27 cellular contexts compared by ENCODE assay signal in the genomic region with DNA sequence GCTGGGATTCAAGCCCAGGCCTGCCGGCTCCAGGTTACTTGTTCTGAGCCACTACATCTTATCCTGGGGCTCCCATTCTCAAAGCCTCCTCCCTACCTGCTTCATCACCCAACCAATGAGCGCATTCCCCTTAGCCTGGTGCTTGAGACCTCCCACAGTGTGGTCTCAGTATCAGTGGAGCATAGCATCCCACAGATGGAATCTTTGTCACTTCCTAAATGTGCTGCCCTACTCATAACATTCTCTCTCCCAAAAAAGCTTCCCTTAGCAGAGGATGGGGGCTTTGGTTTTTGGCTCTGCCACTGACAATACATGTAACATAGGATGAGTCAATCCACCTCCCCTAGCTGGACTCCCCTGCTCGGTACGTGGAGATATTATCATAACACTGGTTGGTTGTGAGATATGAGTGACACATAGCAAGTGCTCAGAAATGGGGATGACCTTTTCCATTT. TPM values are rescaled to one million over a fixed set of nuclear protein-coding genes. Genes with fewer than 3 reads are reported as not detected.
DNase-seq lines count a peak whose midpoint lies in the region; ATAC-seq, FAIRE-seq and TF ChIP-seq lines count a peak whose summit lies in the region.
"Had no signal": no experiment of that assay in that cellular context is flagged by ENCODE, and none has a peak within 500 bp of the region (broad histone marks: within the 10 kb centered on the region; RNA-seq: fewer than 3 reads in every experiment).

No MANE protein-coding gene starts in this region.

- H2BK15ac ChIP-seq in IMR-90 (ENCODE audit: low read depth, low read length): peak overlapping the region; percentile 43; the same call in 1 of the 3 replicates

- no peak for TF ChIP-seq RAD21 in IMR-90 (IDR thresholded peaks at IDR 0.05; ENCODE audit: low read length)
- no peak for TF ChIP-seq RAD21 in K562 (CRISPR knock-in tag; conservative IDR thresholded peaks at IDR 0.05 in 1 of 2, IDR thresholded peaks at IDR 0.05 in 1 of 2)

- no peak overlapping the region for H4K5ac ChIP-seq in IMR-90 (ENCODE audit: low read depth, low read length)

- no peak overlapping the region for H3K56ac ChIP-seq in IMR-90 (ENCODE audit: extremely low read depth, insufficient read depth, low read length)

- TF ChIP-seq CTCF in IMR-90 (conservative IDR thresholded peaks at IDR 0.05; ENCODE audit: low read depth, low read length) (no peak), K562 (IDR thresholded peaks at IDR 0.05 in 2 of 3, conservative IDR thresholded peaks at IDR 0.05 in 1 of 3; ENCODE audit: insufficient read depth in 2 of 3, low read depth in 1 of 3, low read length in 3 of 3) (no peak), nephron progenitor cell (IDR thresholded peaks at IDR 0.05) (no peak)

- TF ChIP-seq EP300 in K562 (IDR thresholded peaks at IDR 0.05; ENCODE audit: low read length): no peak

- H4K91ac ChIP-seq in IMR-90 (ENCODE audit: insufficient read depth, low read depth, low read length): no peak overlapping the region

- H3K27ac ChIP-seq in IMR-90 (ENCODE audit: insufficient read depth, low read length) (no peak overlapping the region), K562 (ENCODE audit: extremely low read depth, low read depth, low read length) (no peak overlapping the region)
- H3K27ac ChIP-seq: BLaER1, spleen, suprapubic skin had no signal

- peak overlapping the region; percentile 28 for H3K27ac Mint-ChIP-seq in nephron progenitor cell
- H3K27ac Mint-ChIP-seq: activated naive CD4-positive, alpha-beta T cell treated with anti-CD3 and anti-CD28 coated beads, Interleukin-2, amount 10 ng/mL, durations not matched to agents 7 days and 5 days; activated T-helper 1 cell treated with anti-CD3 and anti-CD28 coated beads, Interleukin-12 subunit alpha, Interleukin-12 subunit beta, Interleukin-2, Interleukin-4 antibody, amounts not matched to agents 30 ng/mL and 10 ng/mL and 1 ng/mL, durations not matched to agents 14 hours and 24 hours and 36 hours; dendritic cell treated with granulocyte-macrophage colony-stimulating factor and Interleukin-4, amounts not matched to agents 40 ng/mL and 50 ng/mL, for 4 days; stimulated activated effector memory CD8-positive, alpha-beta T cell treated with anti-CD3 and anti-CD28 coated beads, Interleukin-12 subunit alpha, Interleukin-12 subunit beta, amount 100 ng/mL, for 72 hours had no signal

- H3K9me3 ChIP-seq in IMR-90 (ENCODE audit: control insufficient read depth, insufficient read depth, low read length): no peaks in the 10 kb centered on the region
- no peaks in the 10 kb centered on the region for H3K9me3 ChIP-seq in K562 (replicated peaks; ENCODE audit: control insufficient read depth, insufficient read depth, low read depth, low read length)
- H3K9me3 ChIP-seq: BLaER1, Caco-2, spleen, suprapubic skin had no signal

- in situ Hi-C loops in IMR-90 (cut with MboI; ENCODE audit: low sequenced_read_pairs) (no loop called here), K562 (cut with MboI) (no loop called here)

- no peak for FAIRE-seq in K562 (lab: Jason Lieb, UNC)
- FAIRE-seq: endometrium had no signal

- H3K79me1 ChIP-seq in IMR-90 (ENCODE audit: low read depth in 1 of 2, low read length in 2 of 2): peaks cover 26 to 84% of the 10 kb centered on the region in 2 experiments

- peaks cover 8% of the 10 kb centered on the region; the same call in 1 of the 3 replicates for H3K79me2 ChIP-seq in K562 (ENCODE audit: control insufficient read depth, insufficient read depth, low read length)

- H3K9me1 ChIP-seq in IMR-90 (ENCODE audit: insufficient read depth, low read length): peaks cover 52% of the 10 kb centered on the region
- no peaks in the 10 kb centered on the region for H3K9me1 ChIP-seq in K562 (ENCODE audit: control insufficient read depth, insufficient read depth, low read length)

- CTCF ChIA-PET in IMR-90 (lab: Yijun Ruan, JAX) (no interaction called here), K562 (lab: Yijun Ruan, JAX; ENCODE audit: low intra/inter-chr PET ratio) (interaction anchor here (0.6 kb wide), 1 partner anchor 26 kb away, joined by 3 read pairs; no protein-coding TSS in a partner anchor)

- no peak for TF ChIP-seq POLR2A in IMR-90 (IDR thresholded peaks at IDR 0.05; ENCODE audit: low read depth, low read length)
- TF ChIP-seq POLR2A in K562 (conservative IDR thresholded peaks at IDR 0.05): no peak

- H3K27me3 ChIP-seq in IMR-90 (ENCODE audit: control insufficient read depth, insufficient read depth, low read length) (no peaks in the 10 kb centered on the region), K562 (ENCODE audit: control insufficient read depth in 2 of 2, insufficient read depth in 2 of 2, low read length in 2 of 2) (no peaks in the 10 kb centered on the region)
- H3K27me3 ChIP-seq: BLaER1, cardiac muscle cell, suprapubic skin had no signal

- H3K4me2 ChIP-seq in IMR-90 (ENCODE audit: low read depth, low read length) (peak overlapping the region; percentile 8; the same call in 1 of the 2 replicates), K562 (ENCODE audit: insufficient read depth, low read length) (no peak overlapping the region)
- H3K4me2 ChIP-seq: BLaER1 had no signal

- no peaks in the 10 kb centered on the region for H3K9me3 Mint-ChIP-seq in nephron progenitor cell
- H3K9me3 Mint-ChIP-seq: activated naive CD4-positive, alpha-beta T cell treated with anti-CD3 and anti-CD28 coated beads, Interleukin-2, amount 10 ng/mL, durations not matched to agents 7 days and 5 days; activated T-helper 1 cell treated with anti-CD3 and anti-CD28 coated beads, Interleukin-12 subunit alpha, Interleukin-12 subunit beta, Interleukin-2, Interleukin-4 antibody, amounts not matched to agents 30 ng/mL and 10 ng/mL and 1 ng/mL, durations not matched to agents 14 hours and 24 hours and 36 hours; dendritic cell treated with granulocyte-macrophage colony-stimulating factor and Interleukin-4, amounts not matched to agents 40 ng/mL and 50 ng/mL, for 4 days; stimulated activated effector memory CD8-positive, alpha-beta T cell treated with anti-CD3 and anti-CD28 coated beads, Interleukin-12 subunit alpha, Interleukin-12 subunit beta, amount 100 ng/mL, for 72 hours had no signal

- no peak overlapping the region for H4K8ac ChIP-seq in IMR-90 (ENCODE audit: low read depth in 2 of 2, low read length in 2 of 2)

- no peak overlapping the region for H3K18ac ChIP-seq in IMR-90 (ENCODE audit: low read depth, low read length)

- H3K4ac ChIP-seq in IMR-90 (ENCODE audit: low read depth, low read length): no peak overlapping the region

- ATAC-seq in IMR-90 (ENCODE audit: low read depth) (no peak), K562 (peak; percentile 53), HG02798 (IDR thresholded peaks at IDR 0.05; ENCODE audit: poor library complexity, unreplicated experiment) (no peak)
- ATAC-seq: stimulated activated effector memory CD8-positive, alpha-beta T cell treated with anti-CD3 and anti-CD28 coated beads, Interleukin-12 subunit alpha, Interleukin-12 subunit beta, amount 100 ng/mL, for 72 hours had no signal

- peaks cover 9% of the 10 kb centered on the region for H3K36me3 Mint-ChIP-seq in nephron progenitor cell (ENCODE audit: low read depth)
- H3K36me3 Mint-ChIP-seq: activated naive CD4-positive, alpha-beta T cell treated with anti-CD3 and anti-CD28 coated beads, Interleukin-2, amount 10 ng/mL, durations not matched to agents 7 days and 5 days; stimulated activated effector memory CD8-positive, alpha-beta T cell treated with anti-CD3 and anti-CD28 coated beads, Interleukin-12 subunit alpha, Interleukin-12 subunit beta, amount 100 ng/mL, for 72 hours had no signal

- H3K4me1 Mint-ChIP-seq in nephron progenitor cell: peaks cover 85% of the 10 kb centered on the region
- H3K4me1 Mint-ChIP-seq: activated naive CD4-positive, alpha-beta T cell treated with anti-CD3 and anti-CD28 coated beads, Interleukin-2, amount 10 ng/mL, durations not matched to agents 7 days and 5 days had no signal

- H3K4me1 ChIP-seq in IMR-90 (ENCODE audit: control insufficient read depth, insufficient read depth, low read length) (peaks cover 47% of the 10 kb centered on the region), K562 (replicated peaks in 1 of 2; ENCODE audit: control insufficient read depth in 2 of 2, insufficient read depth in 2 of 2, low read length in 2 of 2) (peaks cover 3 to 26% of the 10 kb centered on the region in 2 experiments; a peak in 3 of 5 replicates)

- H2AK5ac ChIP-seq in IMR-90 (ENCODE audit: low read depth, low read length): peak overlapping the region; percentile 68

- intact Hi-C loops in IMR-90 (cut with micrococcal nuclease): no loop called here
- intact Hi-C loops in K562 (cut with micrococcal nuclease): no loop called here

- no peak overlapping the region for H2BK20ac ChIP-seq in IMR-90 (ENCODE audit: low read depth, low read length)

- dilution Hi-C loops in IMR-90 (cut with HindIII; ENCODE audit: low sequenced_read_pairs, unreplicated experiment): no loop called here

- no peaks in the 10 kb centered on the region for H3K27me3 Mint-ChIP-seq in nephron progenitor cell (ENCODE audit: low read depth, poor library complexity)

- no peak overlapping the region for H2AK9ac ChIP-seq in IMR-90 (replicated peaks; ENCODE audit: low read depth, low read length, poor library complexity)

- 100% methylated on average over 2 of the region's 4 CpGs; no CpG with 5 or more reads in 1 of the 2 experiments for WGBS in IMR-90 (ENCODE audit: extremely low coverage in 2 of 2, insufficient read length in 1 of 2), 2 experiments
- 19% methylated on average over 4 of the region's 4 CpGs for WGBS in K562 (ENCODE audit: insufficient coverage, low coverage, missing lambda C conversion rate)

- no TSS peak for BruUV-seq in IMR-90 (replicated peaks; lab: Mats Ljungman, UMichigan)
- BruUV-seq in K562 (replicated peaks; lab: Mats Ljungman, UMichigan): no TSS peak

- H2AFZ ChIP-seq in IMR-90 (replicated peaks; ENCODE audit: low read length, poor library complexity) (no peak overlapping the region), K562 (ENCODE audit: low read depth, low read length) (no peak overlapping the region)

- no peak overlapping the region for H2BK5ac ChIP-seq in IMR-90 (ENCODE audit: low read depth, low read length, poor library complexity, severe bottlenecking)

- peak overlapping the region; percentile 36; the same call in 1 of the 2 replicates for H3K23ac ChIP-seq in IMR-90 (ENCODE audit: low read depth, low read length)

- H3K36me3 ChIP-seq in IMR-90 (ENCODE audit: control insufficient read depth, insufficient read depth, low read length) (peaks cover 9% of the 10 kb centered on the region), K562 (ENCODE audit: control insufficient read depth, insufficient read depth, low read length) (no peaks in the 10 kb centered on the region)
- H3K36me3 ChIP-seq: BLaER1, cardiac muscle cell, spleen, suprapubic skin had no signal

- H2BK120ac ChIP-seq in IMR-90 (ENCODE audit: low read depth, low read length): peak overlapping the region; percentile 38; the same call in 1 of the 2 replicates

- peak; percentile 56 for DNase-seq in Daoy (ENCODE audit: low read depth)
- DNase-seq in IMR-90: peak; percentile 47
- DNase-seq in K562 (ENCODE audit: extremely low read depth in 1 of 4, low spot score in 3 of 4): peak in 1 of 4 experiments; percentile 45
- DNase-seq in nephron progenitor cell: no peak
- no peak for DNase-seq in COLO668 (lab: John Stamatoyannopoulos, UW; ENCODE audit: unreplicated experiment)
- no peak for DNase-seq in NCI-H345 (lab: John Stamatoyannopoulos, UW)
- DNase-seq in OCI-M2 (lab: John Stamatoyannopoulos, UW; ENCODE audit: unreplicated experiment): no peak
- DNase-seq: activated CD4-positive, alpha-beta T cell treated with anti-CD3 and anti-CD28 coated beads, Interleukin-2, amount 50 U/mL, for 1 hour; activated naive CD4-positive, alpha-beta T cell treated with anti-CD3 and anti-CD28 coated beads, Interleukin-2, amount 10 ng/mL, durations not matched to agents 7 days and 5 days; amygdala; Caco-2; DMS79 treated with DMSO at 0.1 percent for 48 hours; glutamatergic neuron; KG1; kidney glomerular epithelial cell; NCI-H1694 treated with DMSO at 0.1 percent for 48 hours; NCI-H526 treated with DMSO at 0.1 percent for 48 hours; spleen; stimulated activated CD4-positive, alpha-beta T cell treated with anti-CD3 and anti-CD28 coated beads, Interleukin-2, amount 100 ng/mL, for 48 hours had no signal

- H3K14ac ChIP-seq in IMR-90 (replicated peaks; ENCODE audit: low read depth, low read length): no peak overlapping the region

- POLR2A ChIA-PET in IMR-90 (lab: Charles Lee; ENCODE audit: unreplicated experiment): no interaction called here
- POLR2A ChIA-PET in K562 (lab: Yijun Ruan, JAX): interaction anchor here (0.6 to 0.7 kb wide), 2 partner anchors 164 to 1655 kb away, joined by 3 read pairs; no protein-coding TSS in a partner anchor

- H4K20me1 ChIP-seq in IMR-90 (ENCODE audit: insufficient read depth, low read length) (peaks cover 90% of the 10 kb centered on the region), K562 (replicated peaks; ENCODE audit: control insufficient read depth, insufficient read depth, low read length) (0 out of 2 replicates have a peak, but pooled peaks cover 6% of the 10 kb centered on the region)
- H4K20me1 ChIP-seq: BLaER1 had no signal

- H3K9ac ChIP-seq in IMR-90 (ENCODE audit: low read depth, low read length) (no peak overlapping the region), K562 (ENCODE audit: insufficient read depth in 1 of 2, low read depth in 2 of 2, low read length in 2 of 2) (no peak overlapping the region)
- H3K9ac ChIP-seq: BLaER1 had no signal

- H3K4me3 Mint-ChIP-seq in nephron progenitor cell: no peak overlapping the region
- H3K4me3 Mint-ChIP-seq: activated naive CD4-positive, alpha-beta T cell treated with anti-CD3 and anti-CD28 coated beads, Interleukin-2, amount 10 ng/mL, durations not matched to agents 7 days and 5 days; activated T-helper 1 cell treated with anti-CD3 and anti-CD28 coated beads, Interleukin-12 subunit alpha, Interleukin-12 subunit beta, Interleukin-2, Interleukin-4 antibody, amounts not matched to agents 30 ng/mL and 10 ng/mL and 1 ng/mL, durations not matched to agents 14 hours and 24 hours and 36 hours; dendritic cell treated with granulocyte-macrophage colony-stimulating factor and Interleukin-4, amounts not matched to agents 40 ng/mL and 50 ng/mL, for 4 days; stimulated activated effector memory CD8-positive, alpha-beta T cell treated with anti-CD3 and anti-CD28 coated beads, Interleukin-12 subunit alpha, Interleukin-12 subunit beta, amount 100 ng/mL, for 72 hours had no signal

- H3K4me3 ChIP-seq in IMR-90 (ENCODE audit: insufficient read depth, low read depth, low read length): no peak overlapping the region
- no peak overlapping the region for H3K4me3 ChIP-seq in K562
- H3K4me3 ChIP-seq: BLaER1, cardiac muscle cell, spleen, suprapubic skin had no signal

RNA-seq across cellular contexts. Expression of a gene that starts 28.8 kb away (rescaled TPM):
- total RNA-seq in Daoy (2014; rRNA removed; shearing (Covaris generic)): 37.2 and 55.4 TPM in 2 replicates
- total RNA-seq in IMR-90 (2012; rRNA removed) (69.2 and 95.5 TPM in 2 replicates), K562 (2014; rRNA removed) (11.8 and 14.8 TPM in 2 replicates), K562 (2014; rRNA removed; fragmentation: Illumina TruSeq; extraction: Trizol) (10.8 and 11.7 TPM in 2 replicates), K562 (2015; rRNA removed; fragmentation: Illumina TruSeq; extraction: Trizol) (14.2 and 14.8 TPM in 2 replicates), K562 (2021) (17.7 and 17.8 TPM in 2 replicates)
- polyA plus RNA-seq in IMR-90 (2012; rRNA removed) (45.4 and 51.8 TPM in 2 replicates), K562 (2011; rRNA removed) (7.4 and 9.2 TPM in 2 replicates), K562 (2014; fragmentation: Illumina TruSeq; extraction: Trizol) (10.3 and 12.8 TPM in 2 replicates), K562 (2014; fragmentation: Nextera tagmentation; extraction: Ambion mirVana) (1 to 10 TPM; 1.7 to 2.1 TPM), K562 (2014; rRNA removed) (6.9 and 7.3 TPM in 2 replicates)
- 15.4 and 16.1 TPM in 2 replicates for polyA plus RNA-seq in IMR-90 (2012; cell fraction: cytosol; rRNA removed)
- 38.7 and 130 TPM in 2 replicates for polyA plus RNA-seq in IMR-90 (2012; cell fraction: nucleus; rRNA removed; ENCODE audit: low replicate concordance)
- 28.3 and 59.6 TPM in 2 replicates for total RNA-seq in K562 (2011; cell fraction: chromatin; rRNA removed; ENCODE audit: low replicate concordance)
- 17.3 and 19.1 TPM in 2 replicates for total RNA-seq in K562 (2011; cell fraction: nucleolus; rRNA removed)
- total RNA-seq in K562 (2011; cell fraction: nucleoplasm; rRNA removed): 40.8 and 69.8 TPM in 2 replicates
- 5.2 and 5.6 TPM in 2 replicates for polyA plus RNA-seq in K562 (2011; cell fraction: cytosol; rRNA removed)
- 21.9 and 25.1 TPM in 2 replicates for polyA plus RNA-seq in K562 (2011; cell fraction: nucleus; rRNA removed)
- 8.6 and 9.5 TPM in 2 replicates for polyA plus RNA-seq in K562 (2012)
- 22.6 and 23.9 TPM in 2 replicates for polyA minus RNA-seq in K562 (2011; rRNA and poly(A)+ RNA removed)
- polyA minus RNA-seq in K562 (2011; cell fraction: cytosol; rRNA and poly(A)+ RNA removed): 9.4 and 10.8 TPM in 2 replicates
- 21.5 and 27.1 TPM in 2 replicates for polyA minus RNA-seq in K562 (2011; cell fraction: nucleus; rRNA and poly(A)+ RNA removed)

Comparison
In these comparisons a context has a peak if more than half of its experiments do, and no peak if none do; other contexts are left out.
1. DNase-seq: peak in Daoy (single experiment) and IMR-90 (single experiment); none in nephron progenitor cell (single experiment), COLO668 (single experiment), NCI-H345 (single experiment) and OCI-M2 (single experiment).